ENCODE assay signal across 1 cellular context in the genomic region with DNA sequence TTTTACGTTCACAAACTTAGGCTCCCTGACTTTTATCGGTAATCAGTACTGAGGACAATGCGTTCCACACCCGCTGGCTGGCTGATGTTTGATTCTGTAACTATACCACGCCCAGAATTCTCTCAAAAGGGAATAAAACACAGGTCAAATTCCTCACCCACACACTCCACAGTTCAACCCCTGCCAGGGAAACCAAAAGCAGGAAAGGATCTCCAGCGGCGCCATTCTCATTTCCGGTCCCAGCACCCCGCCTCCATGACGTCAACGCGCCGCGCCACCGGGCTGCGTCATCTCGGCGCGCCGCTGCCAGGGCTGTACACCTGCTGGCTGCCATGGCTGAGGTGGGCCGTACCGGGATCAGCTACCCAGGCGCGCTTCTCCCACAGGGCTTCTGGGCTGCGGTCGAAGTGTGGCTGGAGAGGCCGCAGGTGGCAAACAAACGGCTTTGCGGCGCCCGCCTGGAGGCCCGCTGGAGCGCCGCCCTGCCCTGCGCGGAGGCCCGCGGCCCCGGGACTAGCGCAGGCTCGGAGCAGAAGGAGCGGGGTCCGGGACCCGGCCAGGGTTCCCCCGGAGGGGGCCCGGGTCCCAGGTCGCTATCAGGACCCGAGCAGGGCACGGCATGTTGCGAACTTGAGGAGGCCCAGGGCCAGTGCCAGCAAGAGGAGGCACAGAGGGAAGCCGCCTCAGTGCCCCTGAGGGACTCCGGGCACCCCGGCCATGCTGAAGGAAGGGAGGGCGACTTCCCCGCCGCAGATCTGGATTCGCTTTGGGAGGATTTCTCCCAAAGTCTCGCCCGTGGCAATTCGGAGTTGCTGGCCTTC.
TF ChIP-seq lines count a peak whose summit lies in the region.

A gene (minus strand): TSS at position 233 of the 821 bp plus-strand sequence. CDS start 24,202 bp downstream, outside the sequence.
A gene with protein sequence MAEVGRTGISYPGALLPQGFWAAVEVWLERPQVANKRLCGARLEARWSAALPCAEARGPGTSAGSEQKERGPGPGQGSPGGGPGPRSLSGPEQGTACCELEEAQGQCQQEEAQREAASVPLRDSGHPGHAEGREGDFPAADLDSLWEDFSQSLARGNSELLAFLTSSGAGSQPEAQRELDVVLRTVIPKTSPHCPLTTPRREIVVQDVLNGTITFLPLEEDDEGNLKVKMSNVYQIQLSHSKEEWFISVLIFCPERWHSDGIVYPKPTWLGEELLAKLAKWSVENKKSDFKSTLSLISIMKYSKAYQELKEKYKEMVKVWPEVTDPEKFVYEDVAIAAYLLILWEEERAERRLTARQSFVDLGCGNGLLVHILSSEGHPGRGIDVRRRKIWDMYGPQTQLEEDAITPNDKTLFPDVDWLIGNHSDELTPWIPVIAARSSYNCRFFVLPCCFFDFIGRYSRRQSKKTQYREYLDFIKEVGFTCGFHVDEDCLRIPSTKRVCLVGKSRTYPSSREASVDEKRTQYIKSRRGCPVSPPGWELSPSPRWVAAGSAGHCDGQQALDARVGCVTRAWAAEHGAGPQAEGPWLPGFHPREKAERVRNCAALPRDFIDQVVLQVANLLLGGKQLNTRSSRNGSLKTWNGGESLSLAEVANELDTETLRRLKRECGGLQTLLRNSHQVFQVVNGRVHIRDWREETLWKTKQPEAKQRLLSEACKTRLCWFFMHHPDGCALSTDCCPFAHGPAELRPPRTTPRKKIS (plus strand): TSS at position 287 of the 821 bp plus-strand sequence. CDS start 46 bp downstream, at position 333.

TF ChIP-seq in endothelial cell of umbilical vein, 7 proteins besides CTCF, POLR2A, EP300 and RAD21 (continued from another document):
- no peak for TF ChIP-seq EZH2 (IDR thresholded peaks at IDR 0.05; ENCODE audit: borderline replicate concordance, low read depth, low read length, severe bottlenecking)
- peak; percentile 42 for TF ChIP-seq MYC (IDR thresholded peaks at IDR 0.05; ENCODE audit: low read depth, low read length)
- TF ChIP-seq, protein P1, sequence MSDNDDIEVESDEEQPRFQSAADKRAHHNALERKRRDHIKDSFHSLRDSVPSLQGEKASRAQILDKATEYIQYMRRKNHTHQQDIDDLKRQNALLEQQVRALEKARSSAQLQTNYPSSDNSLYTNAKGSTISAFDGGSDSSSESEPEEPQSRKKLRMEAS (IDR thresholded peaks at IDR 0.05; ENCODE audit: insufficient read depth, insufficient read length) = peak; percentile 58
- no peak for TF ChIP-seq GATA2 (IDR thresholded peaks at IDR 0.05; ENCODE audit: insufficient read depth, insufficient read length, low read depth, low read length)
